Comparison of ENCODE assay signal across 8 cellular contexts in genomic region chr18:56702946-56703345, GRCh38. TPM values are rescaled to one million over a fixed set of nuclear protein-coding genes. Genes with fewer than 3 reads are reported as not detected.
DNase-seq lines count a peak whose midpoint lies in the region; ATAC-seq, FAIRE-seq and TF ChIP-seq lines count a peak whose summit lies in the region.

No MANE protein-coding gene starts in this region.

- TF ChIP-seq POLR2A in NB4 (IDR thresholded peaks at IDR 0.05; ENCODE audit: extremely low read depth, insufficient read length) = no peak

- no peak overlapping the region for H3K4me3 ChIP-seq in A673 (ENCODE audit: low read depth, low read length, poor library complexity, severe bottlenecking)
- H3K4me3 ChIP-seq in NB4 (ENCODE audit: low read depth, low read length) = no peak overlapping the region

- CTCF ChIA-PET in A673 (lab: Charles Lee) = no interaction called here

- FAIRE-seq in TTC549 (lab: Jason Lieb, UNC) = peak; percentile 56

- POLR2A ChIA-PET in A673 (lab: Charles Lee; ENCODE audit: low non-redundant PET) = no interaction called here

- no TSS peak for BruUV-seq in A673 (replicated peaks; lab: Mats Ljungman, UMichigan)

- no peaks in the 10 kb centered on the region for H3K4me1 ChIP-seq in A673 (ENCODE audit: insufficient read depth, low read length, poor library complexity, severe bottlenecking)

- H3K36me3 ChIP-seq in A673 (ENCODE audit: insufficient read depth, low read length, poor library complexity, severe bottlenecking) = no peaks in the 10 kb centered on the region

- intact Hi-C loops in A673 (cut with micrococcal nuclease; ENCODE audit: unreplicated experiment) = no loop called here

- DNase-seq in A673 (ENCODE audit: low spot score) (peak; percentile 62), Daoy (ENCODE audit: low read depth) (peak; percentile 4), NB4 (ENCODE audit: low read depth) (peak; percentile 44), glomerular endothelial cell (ENCODE audit: extremely low read depth, low read depth, low spot score) (peak; percentile 20), GOT3 (lab: John Stamatoyannopoulos, UW) (no peak)

- TF ChIP-seq CTCF in A673 (conservative IDR thresholded peaks at IDR 0.05; ENCODE audit: low read depth, low read length) (peak; percentile 70), NB4 (IDR thresholded peaks at IDR 0.05; ENCODE audit: low read depth, low read length) (peak; percentile 45)

- no peaks in the 10 kb centered on the region for H3K27me3 ChIP-seq in A673 (replicated peaks; ENCODE audit: insufficient read depth, low read depth, low read length, poor library complexity)

- no peak for ATAC-seq in GM21786 (IDR thresholded peaks at IDR 0.05; ENCODE audit: unreplicated experiment)
- ATAC-seq in HG02973 (IDR thresholded peaks at IDR 0.05; ENCODE audit: unreplicated experiment) = no peak

- H3K9me3 ChIP-seq in A673 (ENCODE audit: low read depth, low read length, poor library complexity, severe bottlenecking) = no peaks in the 10 kb centered on the region

- H3K27ac ChIP-seq in A673 (ENCODE audit: low read depth, low read length, poor library complexity, severe bottlenecking) = no peak overlapping the region

RNA-seq across cellular contexts. Expression of gene WDR7, which starts 51.8 kb away (rescaled TPM):
- total RNA-seq in A673 (2021) (21.2 and 24.3 TPM in 2 replicates), glomerular endothelial cell (13.8 and 16.0 TPM in 2 replicates)
- total RNA-seq in Daoy (2014; rRNA removed; shearing (Covaris generic)) = 5.1 and 5.8 TPM in 2 replicates
